13 cellular contexts compared by ENCODE assay signal in genomic region chr20:23305098-23305497, GRCh38. TPM values are rescaled to one million over a fixed set of nuclear protein-coding genes. Genes with fewer than 3 reads are reported as not detected.
A peak's percentile ranks its signal among the peaks of the same experiment; 100 is the strongest.
DNase-seq lines count a peak whose midpoint lies in the region; ATAC-seq, FAIRE-seq and TF ChIP-seq lines count a peak whose summit lies in the region.
"Had no signal": no experiment of that assay in that cellular context is flagged by ENCODE, and none has a peak within 500 bp of the region (broad histone marks: within the 10 kb centered on the region; RNA-seq: fewer than 3 reads in every experiment).

No MANE protein-coding gene starts in this region.

- intact Hi-C loops in left cardiac atrium (cut with DNase I) (no loop called here), upper lobe of right lung (cut with DNase I) (no loop called here), kidney (cut with DNase I) (no loop called here)

- H3K36me3 ChIP-seq in upper lobe of right lung (no peaks in the 10 kb centered on the region), kidney (ENCODE audit: control insufficient read depth in 1 of 2, insufficient read depth in 2 of 2, low read length in 2 of 2) (no peaks in the 10 kb centered on the region)
- H3K36me3 ChIP-seq: SJCRH30 had no signal

- TF ChIP-seq CTCF in upper lobe of right lung (IDR thresholded peaks at IDR 0.05) (no peak), kidney (IDR thresholded peaks at IDR 0.05; ENCODE audit: borderline replicate concordance, extremely low read depth, insufficient read depth) (no peak)

- H3K4me1 ChIP-seq in upper lobe of right lung (no peaks in the 10 kb centered on the region), kidney (ENCODE audit: control insufficient read depth in 1 of 2, insufficient read depth in 1 of 2, low read depth in 1 of 2, low read length in 2 of 2) (no peaks in the 10 kb centered on the region)
- H3K4me1 ChIP-seq: psoas muscle, SJCRH30 had no signal

- peak; percentile 12 to 82 for ATAC-seq in left cardiac atrium
- no peak for ATAC-seq in upper lobe of right lung
- ATAC-seq in GM21786 (IDR thresholded peaks at IDR 0.05; ENCODE audit: unreplicated experiment) = no peak
- no peak for ATAC-seq in GM21825 (IDR thresholded peaks at IDR 0.05; ENCODE audit: unreplicated experiment)

- H3K9ac ChIP-seq in kidney (ENCODE audit: low read length in 2 of 2) = no peak overlapping the region

- H3K4me3 ChIP-seq in upper lobe of right lung (no peak overlapping the region), kidney (ENCODE audit: low read length in 2 of 2) (no peak overlapping the region)
- H3K4me3 ChIP-seq: psoas muscle, SJCRH30 had no signal

- no peaks in the 10 kb centered on the region for H3K9me3 ChIP-seq in upper lobe of right lung
- H3K9me3 ChIP-seq in kidney (ENCODE audit: control insufficient read depth in 1 of 2, low read length in 2 of 2) = no peaks in the 10 kb centered on the region
- H3K9me3 ChIP-seq: psoas muscle, SJCRH30 had no signal

- peak; percentile 62 for DNase-seq in LHCN-M2 (ENCODE audit: low read depth)
- peak; percentile 3 for DNase-seq in astrocyte of the hippocampus (ENCODE audit: low read depth, low spot score)
- DNase-seq in left cardiac atrium = no peak
- peak; percentile 19 for DNase-seq in upper lobe of right lung
- no peak for DNase-seq in kidney
- DNase-seq: activated B cell treated with CpG ODN at 0.5 μM for 24 hours; activated T-cell treated with anti-CD3 and anti-CD28 coated beads, Interleukin-2, amount 50 U/mL, for 24 hours; NCI-H1048; NCI-H446 treated with DMSO at 0.1 percent for 48 hours; SJCRH30 had no signal

- H3K27ac ChIP-seq in upper lobe of right lung (no peak overlapping the region), kidney (ENCODE audit: low read depth in 2 of 2, low read length in 2 of 2) (no peak overlapping the region)
- H3K27ac ChIP-seq: psoas muscle, SJCRH30 had no signal

- FAIRE-seq in kidney (lab: Jason Lieb, UNC) = no peak

- H3K27me3 ChIP-seq in upper lobe of right lung = no peaks in the 10 kb centered on the region
- H3K27me3 ChIP-seq: SJCRH30 had no signal

RNA-seq across cellular contexts. Expression of gene NXT1, which starts 45.5 kb away (rescaled TPM):
- total RNA-seq in LHCN-M2 (2014; rRNA removed) (54.2 and 73.4 TPM in 2 replicates), left cardiac atrium (10 to 100 TPM in 1 of 2 donors, 1 to 10 TPM in 1; 9.3 to 14.1 TPM), upper lobe of right lung (16.2 TPM), kidney (17.6 TPM)
- 22.2 TPM for polyA plus RNA-seq in LHCN-M2 (2012)
- 21.4 TPM for polyA plus RNA-seq in kidney (ENCODE audit: insufficient read depth, low read depth, low replicate concordance)

RNA-seq across cellular contexts. Expression of gene GZF1, which starts 56.9 kb away (rescaled TPM):
- 18.7 and 19.6 TPM in 2 replicates for total RNA-seq in LHCN-M2 (2014; rRNA removed)
- polyA plus RNA-seq in LHCN-M2 (2012) = 8.7 TPM
- total RNA-seq in left cardiac atrium = 10 to 100 TPM; 12.9 to 18.7 TPM
- 12.5 TPM for total RNA-seq in upper lobe of right lung
- total RNA-seq in kidney = 14.1 TPM
- 7.7 TPM for polyA plus RNA-seq in kidney (ENCODE audit: insufficient read depth, low read depth, low replicate concordance)

Comparison
In these comparisons a context has a peak if more than half of its experiments do, and no peak if none do; other contexts are left out.
1. DNase-seq: peak in LHCN-M2 (single experiment), astrocyte of the hippocampus (single experiment) and upper lobe of right lung (single experiment); none in left cardiac atrium (single experiment) and kidney (single experiment).
2. ATAC-seq: peak in left cardiac atrium (2 of 2); none in upper lobe of right lung (single experiment), GM21786 (single experiment) and GM21825 (single experiment).